1 cellular context compared by ENCODE assay signal in the genomic region with DNA sequence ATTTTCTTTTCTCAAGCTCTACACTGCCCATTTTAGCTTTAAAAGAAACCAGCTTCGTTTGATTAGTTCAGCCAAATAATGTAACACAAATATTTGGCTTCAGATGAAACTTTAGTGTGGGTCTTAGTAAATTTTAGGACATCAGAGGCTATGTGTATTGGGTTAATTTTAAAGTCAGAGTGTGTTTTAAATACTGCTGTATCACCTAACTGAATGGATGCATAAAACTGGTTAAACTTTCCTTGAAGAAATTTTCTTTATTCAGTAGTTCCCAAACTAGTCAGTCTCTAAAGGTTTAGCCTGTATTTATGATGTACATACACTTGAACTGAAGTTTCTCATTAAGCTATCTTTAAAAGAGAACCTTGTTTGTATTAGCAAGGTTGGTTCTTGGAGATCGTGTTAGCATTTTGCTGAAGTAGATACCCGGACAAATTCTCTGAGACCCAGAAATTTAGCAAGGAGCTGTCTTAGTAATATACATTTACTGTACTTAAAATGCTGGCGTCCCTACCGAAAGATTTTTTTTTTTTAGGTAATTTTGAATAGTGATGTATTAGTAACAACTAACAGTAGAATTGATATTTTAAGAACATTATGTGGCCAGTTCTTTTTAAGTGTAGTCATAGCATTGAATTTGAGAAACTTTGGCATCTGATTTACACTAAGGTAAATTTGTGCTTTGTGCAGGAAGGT.
TF ChIP-seq lines count a peak whose summit lies in the region.

No MANE protein-coding gene starts in this region.

TF ChIP-seq in IMR-90, 13 proteins besides CTCF, POLR2A, EP300 and RAD21:
- TF ChIP-seq, protein P1, sequence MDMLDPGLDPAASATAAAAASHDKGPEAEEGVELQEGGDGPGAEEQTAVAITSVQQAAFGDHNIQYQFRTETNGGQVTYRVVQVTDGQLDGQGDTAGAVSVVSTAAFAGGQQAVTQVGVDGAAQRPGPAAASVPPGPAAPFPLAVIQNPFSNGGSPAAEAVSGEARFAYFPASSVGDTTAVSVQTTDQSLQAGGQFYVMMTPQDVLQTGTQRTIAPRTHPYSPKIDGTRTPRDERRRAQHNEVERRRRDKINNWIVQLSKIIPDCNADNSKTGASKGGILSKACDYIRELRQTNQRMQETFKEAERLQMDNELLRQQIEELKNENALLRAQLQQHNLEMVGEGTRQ (IDR thresholded peaks at IDR 0.05; ENCODE audit: low read depth, low read length) = no peak
- TF ChIP-seq RFX5 (IDR thresholded peaks at IDR 0.05; ENCODE audit: low read depth, low read length) (no peak), CEBPB (IDR thresholded peaks at IDR 0.05; ENCODE audit: low read depth, low read length) (no peak), MAFK (IDR thresholded peaks at IDR 0.05; ENCODE audit: low read depth, low read length) (no peak), NFE2L2 (IDR thresholded peaks at IDR 0.05; ENCODE audit: low read depth, low read length) (no peak), FOS (IDR thresholded peaks at IDR 0.05; ENCODE audit: low read depth, low read length) (no peak), CHD1 (IDR thresholded peaks at IDR 0.05; ENCODE audit: low read depth, low read length) (no peak), BHLHE40 (IDR thresholded peaks at IDR 0.05; ENCODE audit: low read depth, low read length) (no peak), SMC3 (IDR thresholded peaks at IDR 0.05; ENCODE audit: low read depth, low read length) (no peak)
- TF ChIP-seq, protein P2, sequence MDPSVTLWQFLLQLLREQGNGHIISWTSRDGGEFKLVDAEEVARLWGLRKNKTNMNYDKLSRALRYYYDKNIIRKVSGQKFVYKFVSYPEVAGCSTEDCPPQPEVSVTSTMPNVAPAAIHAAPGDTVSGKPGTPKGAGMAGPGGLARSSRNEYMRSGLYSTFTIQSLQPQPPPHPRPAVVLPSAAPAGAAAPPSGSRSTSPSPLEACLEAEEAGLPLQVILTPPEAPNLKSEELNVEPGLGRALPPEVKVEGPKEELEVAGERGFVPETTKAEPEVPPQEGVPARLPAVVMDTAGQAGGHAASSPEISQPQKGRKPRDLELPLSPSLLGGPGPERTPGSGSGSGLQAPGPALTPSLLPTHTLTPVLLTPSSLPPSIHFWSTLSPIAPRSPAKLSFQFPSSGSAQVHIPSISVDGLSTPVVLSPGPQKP (IDR thresholded peaks at IDR 0.05; ENCODE audit: borderline replicate concordance, low read depth, low read length) = no peak
